Comparison of ENCODE assay signal across 31 cellular contexts in the genomic region with DNA sequence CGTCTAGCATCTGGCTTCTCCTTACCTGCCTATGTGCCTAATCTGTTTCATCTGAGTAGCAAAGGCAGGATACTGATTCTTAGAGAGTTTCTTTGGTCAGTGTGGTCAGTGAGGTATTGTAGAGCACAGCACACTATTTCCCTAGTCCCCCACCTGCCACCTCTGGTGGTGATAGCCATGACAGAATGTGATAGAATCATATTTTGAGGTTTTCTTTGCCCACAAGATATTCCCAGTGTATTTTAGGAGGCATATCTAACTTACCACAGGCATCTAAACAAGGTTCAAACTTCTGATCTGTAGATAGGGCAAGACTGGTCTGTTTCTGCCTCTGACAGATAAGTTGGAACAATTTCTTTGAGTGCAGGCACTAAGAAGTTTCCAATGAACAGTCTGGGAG.
A peak's percentile ranks its signal among the peaks of the same experiment; 100 is the strongest.
DNase-seq lines count a peak whose midpoint lies in the region; ATAC-seq, FAIRE-seq and TF ChIP-seq lines count a peak whose summit lies in the region.
"Had no signal": no experiment of that assay in that cellular context is flagged by ENCODE, and none has a peak within 500 bp of the region (broad histone marks: within the 10 kb centered on the region; RNA-seq: fewer than 3 reads in every experiment).

No MANE protein-coding gene starts in this region.

- peak; percentile 41 for DNase-seq in A172 (ENCODE audit: low spot score)
- DNase-seq in GM23338 (ENCODE audit: low spot score), result no peak
- peak; percentile 65 for DNase-seq in M059J (ENCODE audit: low read depth)
- DNase-seq in GM12878 (ENCODE audit: low read depth, low spot score), result no peak
- no peak for DNase-seq in HCEC 1CT
- no peak for DNase-seq in Right ventricle myocardium inferior (ENCODE audit: missing footprints)
- no peak for DNase-seq in HuH-7.5 (ENCODE audit: low spot score)
- DNase-seq: 8988T; activated CD4-positive, alpha-beta T cell treated with anti-CD3 and anti-CD28 coated beads, Interleukin-2, amount 10 ng/mL, durations not matched to agents 7 days and 5 days; activated CD8-positive, alpha-beta memory T cell treated with anti-CD3 and anti-CD28 coated beads, Interleukin-2, amount 10 ng/mL, durations not matched to agents 7 days and 5 days; anterior cingulate cortex; Caco-2; dorsolateral prefrontal cortex; head of caudate nucleus; KG1; left cardiac atrium; mesendoderm; naive thymus-derived CD4-positive, alpha-beta T cell; NCI-H187; NCI-H226; NCI-H82; retina; spleen; stimulated activated CD4-positive, alpha-beta T cell treated with anti-CD3 and anti-CD28 coated beads, Interleukin-4, amount 100 ng/mL, for 24 hours; stimulated activated naive CD4-positive, alpha-beta T cell treated with Interleukin-2 at 50 U/mL for 16 hours had no signal

- SMC1A ChIA-PET in GM12878 (lab: Charles Lee; ENCODE audit: uncharacterized antibody, unreplicated experiment), result no interaction called here

- H2AFZ ChIP-seq in GM23338 (0 out of 2 replicates have a peak overlapping the region, but pooled peaks have one; percentile 43), GM12878 (ENCODE audit: control insufficient read depth, low read depth, low read length) (no peak overlapping the region)

- H3F3A ChIP-seq in GM23338 (replicated peaks; ENCODE audit: low read depth), result no peaks in the 10 kb centered on the region

- BruUV-seq in GM12878 (replicated peaks; lab: Mats Ljungman, UMichigan), result no TSS peak

- TF ChIP-seq RAD21 in GM12878 (IDR thresholded peaks at IDR 0.05; ENCODE audit: insufficient read depth, low read depth, low read length), result no peak

- H3K4me1 ChIP-seq in GM23338 (ENCODE audit: insufficient read depth) (no peaks in the 10 kb centered on the region), GM12878 (ENCODE audit: control insufficient read depth, insufficient read depth, low read length) (no peaks in the 10 kb centered on the region)
- H3K4me1 ChIP-seq: Caco-2, spleen had no signal

- no peak for FAIRE-seq in GM12878 (lab: Jason Lieb, UNC)
- FAIRE-seq: GM18507 had no signal

- no peak for TF ChIP-seq CTCF in GM23338 (conservative IDR thresholded peaks at IDR 0.05; ENCODE audit: low read depth in 2 of 2)
- no peak for TF ChIP-seq CTCF in GM12878 (IDR thresholded peaks at IDR 0.05 in 2 of 3, conservative IDR thresholded peaks at IDR 0.05 in 1 of 3; ENCODE audit: control insufficient read depth in 2 of 3, extremely low read depth in 1 of 3, insufficient read depth in 1 of 3, low read depth in 3 of 3, low read length in 3 of 3)

- H3K4me3 ChIP-seq in GM23338 (no peak overlapping the region), GM12878 (no peak overlapping the region)
- H3K4me3 ChIP-seq: dorsolateral prefrontal cortex, SJSA1, spleen had no signal

- no peaks in the 10 kb centered on the region for H3K36me3 Mint-ChIP-seq in GM23338 (ENCODE audit: low read depth)
- H3K36me3 Mint-ChIP-seq: activated CD8-positive, alpha-beta memory T cell treated with anti-CD3 and anti-CD28 coated beads, Interleukin-2, amount 10 ng/mL, durations not matched to agents 7 days and 5 days; activated naive CD4-positive, alpha-beta T cell treated with anti-CD3 and anti-CD28 coated beads, Interleukin-2, amount 50 U/mL, for 24 hours; naive thymus-derived CD4-positive, alpha-beta T cell had no signal

- H3K9me3 Mint-ChIP-seq in GM23338, result no peaks in the 10 kb centered on the region; the same call in 1 of the 3 replicates
- H3K9me3 Mint-ChIP-seq: activated CD4-positive, alpha-beta T cell treated with anti-CD3 and anti-CD28 coated beads, Interleukin-2, amount 10 ng/mL, durations not matched to agents 7 days and 5 days; activated naive CD4-positive, alpha-beta T cell treated with anti-CD3 and anti-CD28 coated beads, Interleukin-2, amount 50 U/mL, for 24 hours; T-helper 1 cell treated with Interleukin-12 subunit alpha and Interleukin-12 subunit beta and Interleukin-4 antibody, amounts not matched to agents 30 μg/mL and 1 μg/mL, for 36 hours had no signal

- no peak for TF ChIP-seq EP300 in GM12878 (IDR thresholded peaks at IDR 0.05; ENCODE audit: borderline replicate concordance in 1 of 2, control insufficient read depth in 1 of 2, low read depth in 2 of 2, low read length in 2 of 2)

- TF ChIP-seq POLR2A in GM12878 (IDR thresholded peaks at IDR 0.05; ENCODE audit: low read depth, low read length), result no peak

- H3K9me3 ChIP-seq in GM12878 (replicated peaks; ENCODE audit: control insufficient read depth, insufficient read depth, low read length), result no peaks in the 10 kb centered on the region
- H3K9me3 ChIP-seq: Caco-2, SJSA1, spleen had no signal

- POLR2A ChIA-PET in GM12878 (lab: Charles Lee), result no interaction called here

- in situ Hi-C loops in GM12878 (cut with MboI), result no loop called here

- RAD21 ChIA-PET in GM12878 (lab: Charles Lee; ENCODE audit: unreplicated experiment), result no interaction called here

- H3K4me1 Mint-ChIP-seq in GM23338, result no peaks in the 10 kb centered on the region
- H3K4me1 Mint-ChIP-seq: activated CD4-positive, alpha-beta T cell treated with anti-CD3 and anti-CD28 coated beads, Interleukin-2, amount 10 ng/mL, durations not matched to agents 7 days and 5 days; activated CD8-positive, alpha-beta memory T cell treated with anti-CD3 and anti-CD28 coated beads, Interleukin-2, amount 10 ng/mL, durations not matched to agents 7 days and 5 days; activated naive CD4-positive, alpha-beta T cell treated with anti-CD3 and anti-CD28 coated beads, Interleukin-2, amount 50 U/mL, for 24 hours; B cell; naive thymus-derived CD4-positive, alpha-beta T cell had no signal

- H3K9ac ChIP-seq in GM12878 (ENCODE audit: control insufficient read depth, insufficient read depth, low read length), result no peak overlapping the region

- H3K36me3 ChIP-seq in GM23338 (ENCODE audit: insufficient read depth), result no peaks in the 10 kb centered on the region
- H3K36me3 ChIP-seq in GM12878 (ENCODE audit: control insufficient read depth in 2 of 2, insufficient read depth in 2 of 2, low read length in 1 of 2), result no peaks in the 10 kb centered on the region
- H3K36me3 ChIP-seq: SJSA1, spleen had no signal

- 43% methylated on average over 1 of the region's 1 CpG for WGBS in GM12878 (ENCODE audit: insufficient coverage, insufficient replicate concordance, low lambda C conversion rate, missing lambda C conversion rate)

- no peaks in the 10 kb centered on the region for H3K9me2 ChIP-seq in GM23338 (ENCODE audit: insufficient read depth)

- intact Hi-C loops in GM12878 (cut with micrococcal nuclease; ENCODE audit: unreplicated experiment) (no loop called here), Right ventricle myocardium inferior (cut with DNase I) (no loop called here)

- no peaks in the 10 kb centered on the region for H3K27me3 Mint-ChIP-seq in GM23338 (ENCODE audit: insufficient read depth, low read depth, poor library complexity)
- H3K27me3 Mint-ChIP-seq: activated CD4-positive, alpha-beta T cell treated with anti-CD3 and anti-CD28 coated beads, Interleukin-2, amount 10 ng/mL, durations not matched to agents 7 days and 5 days; activated CD8-positive, alpha-beta memory T cell treated with anti-CD3 and anti-CD28 coated beads, Interleukin-2, amount 10 ng/mL, durations not matched to agents 7 days and 5 days; activated naive CD4-positive, alpha-beta T cell treated with anti-CD3 and anti-CD28 coated beads, Interleukin-2, amount 50 U/mL, for 24 hours; B cell; naive thymus-derived CD4-positive, alpha-beta T cell had no signal

- ATAC-seq in GM23338, result no peak
- ATAC-seq in GM12878, result peak; percentile 55
- ATAC-seq in Right ventricle myocardium inferior, result no peak
- ATAC-seq in GM21528 (IDR thresholded peaks at IDR 0.05; ENCODE audit: low FRiP score, unreplicated experiment), result no peak
- ATAC-seq: activated CD8-positive, alpha-beta memory T cell treated with anti-CD3 and anti-CD28 coated beads, Interleukin-2, amount 10 ng/mL, durations not matched to agents 7 days and 5 days; left cardiac atrium; naive thymus-derived CD4-positive, alpha-beta T cell had no signal

- no peaks in the 10 kb centered on the region for H3K27me3 ChIP-seq in GM23338 (ENCODE audit: insufficient read depth)
- no peaks in the 10 kb centered on the region for H3K27me3 ChIP-seq in GM12878 (replicated peaks in 1 of 2; ENCODE audit: control insufficient read depth in 2 of 2, insufficient read depth in 2 of 2, low read length in 1 of 2)
- H3K27me3 ChIP-seq: dorsolateral prefrontal cortex, SJSA1, spleen had no signal

- H3K27ac ChIP-seq in GM23338 (ENCODE audit: low read depth), result no peak overlapping the region
- no peak overlapping the region for H3K27ac ChIP-seq in GM12878 (ENCODE audit: control insufficient read depth, insufficient read depth)
- H3K27ac ChIP-seq: dorsolateral prefrontal cortex, SJSA1, spleen had no signal

- H3K27ac Mint-ChIP-seq in GM23338, result no peak overlapping the region
- H3K27ac Mint-ChIP-seq: activated CD4-positive, alpha-beta T cell treated with anti-CD3 and anti-CD28 coated beads, Interleukin-2, amount 10 ng/mL, durations not matched to agents 7 days and 5 days; activated CD8-positive, alpha-beta memory T cell treated with anti-CD3 and anti-CD28 coated beads, Interleukin-2, amount 10 ng/mL, durations not matched to agents 7 days and 5 days; activated naive CD4-positive, alpha-beta T cell treated with anti-CD3 and anti-CD28 coated beads, Interleukin-2, amount 50 U/mL, for 24 hours; B cell; naive thymus-derived CD4-positive, alpha-beta T cell; T-helper 1 cell treated with Interleukin-12 subunit alpha and Interleukin-12 subunit beta and Interleukin-4 antibody, amounts not matched to agents 30 μg/mL and 1 μg/mL, for 36 hours had no signal

- no peaks in the 10 kb centered on the region for H3K79me2 ChIP-seq in GM23338 (replicated peaks; ENCODE audit: insufficient read depth)
- H3K79me2 ChIP-seq in GM12878 (ENCODE audit: control insufficient read depth, insufficient read depth, low read length), result no peaks in the 10 kb centered on the region

- H3K4me3 Mint-ChIP-seq in GM23338, result no peak overlapping the region
- H3K4me3 Mint-ChIP-seq: activated CD4-positive, alpha-beta T cell treated with anti-CD3 and anti-CD28 coated beads, Interleukin-2, amount 10 ng/mL, durations not matched to agents 7 days and 5 days; activated CD8-positive, alpha-beta memory T cell treated with anti-CD3 and anti-CD28 coated beads, Interleukin-2, amount 10 ng/mL, durations not matched to agents 7 days and 5 days; activated naive CD4-positive, alpha-beta T cell treated with anti-CD3 and anti-CD28 coated beads, Interleukin-2, amount 50 U/mL, for 24 hours; B cell; naive thymus-derived CD4-positive, alpha-beta T cell; T-helper 1 cell treated with Interleukin-12 subunit alpha and Interleukin-12 subunit beta and Interleukin-4 antibody, amounts not matched to agents 30 μg/mL and 1 μg/mL, for 36 hours had no signal

- H4K20me1 ChIP-seq in GM23338 (replicated peaks; ENCODE audit: insufficient read depth) (no peaks in the 10 kb centered on the region), GM12878 (ENCODE audit: control insufficient read depth, insufficient read depth) (no peaks in the 10 kb centered on the region)

- H3K4me2 ChIP-seq in GM23338 (no peak overlapping the region), GM12878 (ENCODE audit: control insufficient read depth, insufficient read depth) (no peak overlapping the region)

- CTCF ChIA-PET in GM12878 (lab: Yijun Ruan, JAX), result no interaction called here

TF ChIP-seq in GM23338, 12 proteins besides CTCF, POLR2A, EP300 and RAD21 (continues in another document):
- no peak for TF ChIP-seq CREB1 (CRISPR knock-in tag; IDR thresholded peaks at IDR 0.05; ENCODE audit: low read depth)

TF ChIP-seq in GM12878, 131 proteins besides CTCF, POLR2A, EP300 and RAD21 (continues in another document):
- 0 out of 2 replicates have a peak, but pooled peaks have one; percentile 32 for TF ChIP-seq NFIC (IDR thresholded peaks at IDR 0.05; ENCODE audit: low read depth, low read length)

Comparison
In these comparisons a context has a peak if more than half of its experiments do, and no peak if none do; other contexts are left out.
1. DNase-seq: peak in A172 (single experiment) and M059J (single experiment); none in GM23338 (single experiment), GM12878 (single experiment), HCEC 1CT (single experiment), Right ventricle myocardium inferior (single experiment) and HuH-7.5 (single experiment).